Comparison of ENCODE assay signal across 8 cellular contexts in the genomic region with DNA sequence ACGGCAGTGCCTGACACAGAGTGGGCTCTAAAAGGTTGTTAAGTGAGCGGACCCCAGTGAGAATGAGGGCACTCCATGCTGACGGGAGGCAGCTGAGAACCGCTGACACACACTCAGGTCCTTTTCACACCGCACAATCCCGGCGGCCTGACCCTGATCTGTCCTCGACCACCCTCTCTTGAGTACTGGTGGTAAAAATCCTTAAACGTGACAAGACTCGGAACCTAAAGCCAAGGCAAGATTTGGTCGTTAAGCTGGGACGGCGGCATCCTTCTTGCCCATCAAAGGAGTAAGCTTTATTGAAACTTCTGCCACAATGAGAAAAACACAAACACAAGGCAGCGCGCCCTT. TPM values are rescaled to one million over a fixed set of nuclear protein-coding genes. Genes with fewer than 3 reads are reported as not detected.
DNase-seq lines count a peak whose midpoint lies in the region; ATAC-seq and TF ChIP-seq lines count a peak whose summit lies in the region.

No MANE protein-coding gene starts in this region.

- H3K4me1 ChIP-seq in right lobe of liver = peaks cover 0 to 17% (median 0%) of the 10 kb centered on the region in 4 donors
- H3K4me1 ChIP-seq in tibial artery = peaks cover 0 to 22% (median 14%) of the 10 kb centered on the region in 4 donors

- H3K27ac ChIP-seq in right lobe of liver = peak overlapping the region; percentile 23 to 74 (median 73)
- peak overlapping the region; percentile 80 to 83 for H3K27ac ChIP-seq in tibial artery

- CTCF ChIA-PET in HEK293T (lab: Yijun Ruan, JAX) = no interaction called here

- TF ChIP-seq CTCF in choroid plexus epithelial cell (conservative IDR thresholded peaks at IDR 0.05; ENCODE audit: low read depth, low read length) = no peak
- no peak for TF ChIP-seq CTCF in right lobe of liver (IDR thresholded peaks at IDR 0.05)
- TF ChIP-seq CTCF in tibial artery (IDR thresholded peaks at IDR 0.05) = no peak

- H3K36me3 ChIP-seq in right lobe of liver (peaks cover 0 to 33% (median 6%) of the 10 kb centered on the region in 4 donors), tibial artery (peaks cover 19 to 27% (median 26%) of the 10 kb centered on the region in 3 donors)

- H3K27me3 ChIP-seq in right lobe of liver (no peaks in the 10 kb centered on the region), tibial artery (no peaks in the 10 kb centered on the region)

- WGBS in right lobe of liver (ENCODE audit: insufficient coverage, low coverage, low lambda C conversion rate, missing lambda C conversion rate) = 3% methylated on average over 13 of the region's 15 CpGs

- no peak for TF ChIP-seq POLR2A in right lobe of liver (IDR thresholded peaks at IDR 0.05)

- intact Hi-C loops in right lobe of liver (cut with DNase I) (no loop called here), tibial artery (cut with DNase I; ENCODE audit: low total_unique reads) (no loop called here)

- no peaks in the 10 kb centered on the region for H3K9me3 ChIP-seq in right lobe of liver
- no peaks in the 10 kb centered on the region for H3K9me3 ChIP-seq in tibial artery

- ATAC-seq in right lobe of liver = peak in 3 of 4 donors; percentile 7 to 8 (median 7)
- ATAC-seq in GM18858 (IDR thresholded peaks at IDR 0.05; ENCODE audit: unreplicated experiment) = no peak

- peak; percentile 54 for DNase-seq in NCI-H510A treated with DMSO at 0.1 percent for 48 hours (lab: John Stamatoyannopoulos, UW)
- no peak for DNase-seq in NCI-H510A (lab: John Stamatoyannopoulos, UW)
- DNase-seq in HEK293T (ENCODE audit: extremely low spot score) = peak; percentile 11
- DNase-seq in NCI-H748 treated with DMSO at 0.1 percent for 48 hours (lab: John Stamatoyannopoulos, UW) = peak; percentile 12
- peak; percentile 20 for DNase-seq in choroid plexus epithelial cell (ENCODE audit: low read depth)
- no peak for DNase-seq in right lobe of liver
- DNase-seq in tibial artery = peak in 1 of 2 donors; percentile 24

- POLR2A ChIA-PET in HEK293T (lab: Yijun Ruan, JAX) = no interaction called here

- peak overlapping the region; percentile 90 for H3K4me3 ChIP-seq in choroid plexus epithelial cell (ENCODE audit: low read depth, low read length)
- peak overlapping the region; percentile 95 to 98 (median 96) for H3K4me3 ChIP-seq in right lobe of liver
- H3K4me3 ChIP-seq in tibial artery = peak overlapping the region; percentile 88 to 94

TF ChIP-seq in HEK293T, 16 proteins besides CTCF, POLR2A, EP300 and RAD21:
- TF ChIP-seq ELF4 (IDR thresholded peaks at IDR 0.05) (no peak), ZNF384 (IDR thresholded peaks at IDR 0.05) (no peak), L3MBTL2 (conservative IDR thresholded peaks at IDR 0.05) (no peak), NFRKB (IDR thresholded peaks at IDR 0.05) (no peak), TARDBP (IDR thresholded peaks at IDR 0.05) (no peak), FOXA1 (IDR thresholded peaks at IDR 0.05) (no peak), SUZ12 (IDR thresholded peaks at IDR 0.05) (no peak), BHLHE40 (IDR thresholded peaks at IDR 0.05; ENCODE audit: borderline replicate concordance) (no peak), CTBP1 (IDR thresholded peaks at IDR 0.05; ENCODE audit: borderline replicate concordance) (no peak), FOXK2 (IDR thresholded peaks at IDR 0.05) (no peak), ARNT (IDR thresholded peaks at IDR 0.05) (no peak), HDGF (IDR thresholded peaks at IDR 0.05; ENCODE audit: borderline replicate concordance) (no peak), FOXM1 (IDR thresholded peaks at IDR 0.05; ENCODE audit: borderline replicate concordance) (no peak), LEF1 (IDR thresholded peaks at IDR 0.05; ENCODE audit: borderline replicate concordance) (no peak), SP1 (IDR thresholded peaks at IDR 0.05) (no peak)
- TF ChIP-seq, protein P1, sequence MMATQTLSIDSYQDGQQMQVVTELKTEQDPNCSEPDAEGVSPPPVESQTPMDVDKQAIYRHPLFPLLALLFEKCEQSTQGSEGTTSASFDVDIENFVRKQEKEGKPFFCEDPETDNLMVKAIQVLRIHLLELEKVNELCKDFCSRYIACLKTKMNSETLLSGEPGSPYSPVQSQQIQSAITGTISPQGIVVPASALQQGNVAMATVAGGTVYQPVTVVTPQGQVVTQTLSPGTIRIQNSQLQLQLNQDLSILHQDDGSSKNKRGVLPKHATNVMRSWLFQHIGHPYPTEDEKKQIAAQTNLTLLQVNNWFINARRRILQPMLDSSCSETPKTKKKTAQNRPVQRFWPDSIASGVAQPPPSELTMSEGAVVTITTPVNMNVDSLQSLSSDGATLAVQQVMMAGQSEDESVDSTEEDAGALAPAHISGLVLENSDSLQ (IDR thresholded peaks at IDR 0.05) = no peak
TF ChIP-seq in HEK293T: peak in this region for 0.

RNA-seq across cellular contexts. Expression of a gene that starts 0.6 kb away (rescaled TPM):
- total RNA-seq in right lobe of liver = 10 to 100 TPM; 10.1 to 21.6 (median 19.6) TPM

Comparison
In these comparisons a context has a peak if more than half of its experiments do, and no peak if none do; other contexts are left out.
1. DNase-seq: peak in NCI-H510A treated with DMSO at 0.1 percent for 48 hours (single experiment), HEK293T (single experiment), NCI-H748 treated with DMSO at 0.1 percent for 48 hours (single experiment) and choroid plexus epithelial cell (single experiment); none in NCI-H510A (single experiment) and right lobe of liver (0 of 3).
2. Peak in every context shown above with its lines, with median percentiles within 50 percentile points of each other: H3K4me3 ChIP-seq.